ENCODE assay signal across 19 cellular contexts in genomic region chr2:7508220-7508943, GRCh38.
DNase-seq lines count a peak whose midpoint lies in the region; ATAC-seq and TF ChIP-seq lines count a peak whose summit lies in the region.
"Had no signal": no experiment of that assay in that cellular context is flagged by ENCODE, and none has a peak within 500 bp of the region (broad histone marks: within the 10 kb centered on the region; RNA-seq: fewer than 3 reads in every experiment).

No MANE protein-coding gene starts in this region.

- no peak overlapping the region for H3K27ac ChIP-seq in prostate gland
- H3K27ac ChIP-seq: gastroesophageal sphincter, parathyroid adenoma, uterus had no signal

- DNase-seq in NCI-H82 (lab: John Stamatoyannopoulos, UW) (peak; percentile 51), NCI-H82 treated with DMSO at 0.1 percent for 48 hours (lab: John Stamatoyannopoulos, UW; ENCODE audit: unreplicated experiment) (no peak), NCI-H187 treated with DMSO at 0.1 percent for 48 hours (lab: John Stamatoyannopoulos, UW) (peak; percentile 82), NCI-H748 (lab: John Stamatoyannopoulos, UW; ENCODE audit: unreplicated experiment) (peak; percentile 80), prostate gland (ENCODE audit: low spot score) (peak; percentile 8), OCI-M1 (lab: John Stamatoyannopoulos, UW) (no peak), hippocampal formation (lab: John Stamatoyannopoulos, UW) (no peak)
- DNase-seq: C1 segment of cervical spinal cord; erythroblast; left colon; mesendoderm; naive B cell; stimulated activated CD4-positive, alpha-beta T cell treated with anti-CD3 and anti-CD28 coated beads, Interleukin-15, amount 100 ng/mL, for 24 hours; uterus had no signal

- 9% methylated on average over 4 of the region's 4 CpGs for WGBS in prostate gland

- intact Hi-C loops in prostate gland (cut with DNase I), result no loop called here

- H3K36me3 ChIP-seq in prostate gland, result no peaks in the 10 kb centered on the region
- H3K36me3 ChIP-seq: gastroesophageal sphincter, uterus had no signal

- no peak for TF ChIP-seq POLR2A in prostate gland (IDR thresholded peaks at IDR 0.05)

- ATAC-seq in GM21526 (IDR thresholded peaks at IDR 0.05; ENCODE audit: low FRiP score, unreplicated experiment), result no peak
- ATAC-seq: activated naive CD4-positive, alpha-beta T cell treated with anti-CD3 and anti-CD28 coated beads, Interleukin-2, amount 50 U/mL, for 72 hours; gastroesophageal sphincter; left colon; sciatic nerve had no signal

- no peaks in the 10 kb centered on the region for H3K9me3 ChIP-seq in prostate gland
- H3K9me3 ChIP-seq: uterus had no signal

- no peaks in the 10 kb centered on the region for H3K27me3 ChIP-seq in prostate gland (replicated peaks; ENCODE audit: insufficient read depth)
- H3K27me3 ChIP-seq: uterus had no signal

- no peaks in the 10 kb centered on the region for H3K4me1 ChIP-seq in prostate gland (replicated peaks)
- H3K4me1 ChIP-seq: gastroesophageal sphincter, parathyroid adenoma, uterus had no signal

- H3K4me3 ChIP-seq in prostate gland, result no peak overlapping the region
- H3K4me3 ChIP-seq: gastroesophageal sphincter, uterus had no signal

- TF ChIP-seq CTCF in prostate gland (IDR thresholded peaks at IDR 0.05), result no peak

Comparison
In these comparisons a context has a peak if more than half of its experiments do, and no peak if none do; other contexts are left out.
1. DNase-seq: peak in NCI-H82 (single experiment), NCI-H187 treated with DMSO at 0.1 percent for 48 hours (single experiment), NCI-H748 (single experiment) and prostate gland (single experiment); none in NCI-H82 treated with DMSO at 0.1 percent for 48 hours (single experiment), OCI-M1 (single experiment) and hippocampal formation (0 of 2).